In the genomic region with DNA sequence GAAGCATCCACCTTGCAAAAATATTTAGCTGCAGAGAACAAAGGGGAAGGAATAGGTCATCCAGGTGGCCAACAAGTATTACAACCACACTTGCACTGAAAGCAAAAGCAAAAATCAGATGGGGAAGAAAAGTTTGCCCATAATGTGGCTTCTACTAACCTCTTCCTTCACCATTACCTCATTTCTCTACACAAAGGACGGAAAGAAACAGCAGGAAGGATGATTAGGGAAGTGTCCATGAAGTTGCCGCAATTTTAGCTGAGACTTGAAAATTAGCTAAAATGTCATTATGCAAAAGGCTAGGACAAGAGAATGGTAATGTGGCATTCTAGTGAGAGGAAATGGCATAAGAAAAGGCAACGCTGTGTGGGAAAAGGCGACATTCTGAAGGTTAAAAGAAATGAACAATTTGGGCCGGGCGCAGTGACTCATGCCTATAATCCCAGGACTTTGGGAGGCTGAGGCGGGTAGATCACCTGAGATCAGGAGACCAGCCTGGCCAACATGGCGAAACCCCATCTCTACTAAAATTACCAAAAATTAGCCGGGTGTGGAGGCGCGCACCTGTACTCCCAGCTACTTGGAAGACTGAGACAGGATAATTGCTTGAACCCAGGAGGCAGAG, we compare ENCODE assay signal across 1 cellular context.
TF ChIP-seq lines count a peak whose summit lies in the region.

No MANE protein-coding gene starts in this region.

TF ChIP-seq in HEK293, 187 proteins besides CTCF, POLR2A, EP300 and RAD21 (continued from another document):
- no peak for TF ChIP-seq ZNF626 (tag by site-specific recombination; IDR thresholded peaks at IDR 0.05)
